Comparison of ENCODE assay signal across 2 cellular contexts in genomic region chr11:73170140-73170539, GRCh38.
TF ChIP-seq lines count a peak whose summit lies in the region.

No MANE protein-coding gene starts in this region.

TF ChIP-seq in IMR-90, 13 proteins besides CTCF, POLR2A, EP300 and RAD21:
- TF ChIP-seq SMC3 (IDR thresholded peaks at IDR 0.05; ENCODE audit: low read depth, low read length): no peak
- TF ChIP-seq USF2 (IDR thresholded peaks at IDR 0.05; ENCODE audit: low read depth, low read length): no peak
- TF ChIP-seq CHD1 (IDR thresholded peaks at IDR 0.05; ENCODE audit: low read depth, low read length): no peak
- no peak for TF ChIP-seq MAFK (IDR thresholded peaks at IDR 0.05; ENCODE audit: low read depth, low read length)
- no peak for TF ChIP-seq NFE2L2 (IDR thresholded peaks at IDR 0.05; ENCODE audit: low read depth, low read length)
- no peak for TF ChIP-seq MAZ (IDR thresholded peaks at IDR 0.05; ENCODE audit: borderline replicate concordance, low read depth, low read length)
- TF ChIP-seq FOS (IDR thresholded peaks at IDR 0.05; ENCODE audit: low read depth, low read length): no peak
- no peak for TF ChIP-seq ELK1 (IDR thresholded peaks at IDR 0.05; ENCODE audit: borderline replicate concordance, low read depth, low read length)
- TF ChIP-seq CEBPB (IDR thresholded peaks at IDR 0.05; ENCODE audit: low read depth, low read length): no peak
- TF ChIP-seq RFX5 (IDR thresholded peaks at IDR 0.05; ENCODE audit: low read depth, low read length): no peak
- no peak for TF ChIP-seq MXI1 (IDR thresholded peaks at IDR 0.05; ENCODE audit: borderline replicate concordance, low read depth, low read length)
- no peak for TF ChIP-seq RCOR1 (IDR thresholded peaks at IDR 0.05; ENCODE audit: insufficient replicate concordance, low read length)

TF ChIP-seq in K562, 482 proteins besides CTCF, POLR2A, EP300 and RAD21:
- TF ChIP-seq SRSF3 (IDR thresholded peaks at IDR 0.05; ENCODE audit: insufficient read depth, low read length) (no peak), ZNF217 (CRISPR knock-in tag; IDR thresholded peaks at IDR 0.05) (no peak), ILF3 (IDR thresholded peaks at IDR 0.05; ENCODE audit: borderline replicate concordance) (no peak), SOX6 (IDR thresholded peaks at IDR 0.05) (no peak), E4F1 (CRISPR knock-in tag; IDR thresholded peaks at IDR 0.05; ENCODE audit: borderline replicate concordance) (no peak), LEF1 (IDR thresholded peaks at IDR 0.05) (no peak), ETS1 (conservative IDR thresholded peaks at IDR 0.05; ENCODE audit: control insufficient read depth, low read depth, low read length) (no peak), CAMTA2 (CRISPR knock-in tag; conservative IDR thresholded peaks at IDR 0.05) (no peak), ZFP91 (CRISPR knock-in tag; IDR thresholded peaks at IDR 0.05) (no peak), ZNF282 (CRISPR knock-in tag; IDR thresholded peaks at IDR 0.05) (no peak), GATAD2A (IDR thresholded peaks at IDR 0.05) (no peak), SAP30 (IDR thresholded peaks at IDR 0.05; ENCODE audit: borderline replicate concordance, insufficient read depth, low read depth, low read length, poor library complexity, severe bottlenecking) (no peak)
